Comparison of ENCODE assay signal across 18 cellular contexts in the genomic region with DNA sequence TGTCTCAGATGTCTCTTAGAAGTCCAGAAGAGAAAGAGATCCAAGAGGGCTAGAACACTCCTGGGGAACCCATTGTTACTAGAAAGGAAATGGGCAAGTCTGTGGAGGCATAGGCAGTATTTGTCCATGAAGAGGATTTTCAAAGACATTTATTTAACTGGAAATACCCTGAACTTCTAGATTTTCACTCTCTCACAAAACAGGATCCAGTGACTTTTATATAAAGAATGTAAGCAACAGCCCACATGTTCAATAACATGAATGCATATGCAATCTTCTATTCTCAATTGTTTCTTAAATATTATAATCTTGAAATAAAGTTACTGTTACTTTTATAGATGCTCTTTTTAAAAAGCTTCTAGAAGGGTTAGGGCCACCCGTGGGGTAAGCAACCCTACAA. TPM values are rescaled to one million over a fixed set of nuclear protein-coding genes. Genes with fewer than 3 reads are reported as not detected.
DNase-seq lines count a peak whose midpoint lies in the region; ATAC-seq and TF ChIP-seq lines count a peak whose summit lies in the region.
"Had no signal": no experiment of that assay in that cellular context is flagged by ENCODE, and none has a peak within 500 bp of the region (broad histone marks: within the 10 kb centered on the region; RNA-seq: fewer than 3 reads in every experiment).

No MANE protein-coding gene starts in this region.

- no peaks in the 10 kb centered on the region for H3K79me2 ChIP-seq in GM23338 (replicated peaks; ENCODE audit: insufficient read depth)

- H3K9me3 Mint-ChIP-seq in GM23338: no peaks in the 10 kb centered on the region
- H3K9me3 Mint-ChIP-seq: HFFc6, IgD-negative memory B cell had no signal

- H3K27me3 ChIP-seq in GM23338 (ENCODE audit: insufficient read depth): no peaks in the 10 kb centered on the region
- H3K27me3 ChIP-seq: BLaER1 had no signal

- H3K4me1 Mint-ChIP-seq in GM23338: peaks cover 17% of the 10 kb centered on the region
- H3K4me1 Mint-ChIP-seq: CD14-positive monocyte; CD4-positive, alpha-beta memory T cell had no signal

- peaks cover 6% of the 10 kb centered on the region; the same call in 1 of the 2 replicates for H3K4me1 ChIP-seq in GM23338 (ENCODE audit: insufficient read depth)
- H3K4me1 ChIP-seq: BLaER1 had no signal

- H3K36me3 ChIP-seq in GM23338 (ENCODE audit: insufficient read depth): no peaks in the 10 kb centered on the region
- H3K36me3 ChIP-seq: BLaER1 had no signal

- no peaks in the 10 kb centered on the region for H4K20me1 ChIP-seq in GM23338 (replicated peaks; ENCODE audit: insufficient read depth)
- H4K20me1 ChIP-seq: BLaER1 had no signal

- H2AFZ ChIP-seq in GM23338: no peak overlapping the region

- no peaks in the 10 kb centered on the region for H3K9me2 ChIP-seq in GM23338 (ENCODE audit: insufficient read depth)

- no peak overlapping the region for H3K4me3 Mint-ChIP-seq in GM23338
- H3K4me3 Mint-ChIP-seq: CD14-positive monocyte; CD4-positive, alpha-beta memory T cell; HFFc6; IgD-negative memory B cell had no signal

- H3K27ac Mint-ChIP-seq in GM23338: no peak overlapping the region
- H3K27ac Mint-ChIP-seq: CD14-positive monocyte; CD4-positive, alpha-beta memory T cell; HFFc6; IgD-negative memory B cell had no signal

- no peaks in the 10 kb centered on the region for H3K36me3 Mint-ChIP-seq in GM23338 (ENCODE audit: low read depth)
- H3K36me3 Mint-ChIP-seq: CD14-positive monocyte; CD4-positive, alpha-beta memory T cell; IgD-negative memory B cell had no signal

- no peak overlapping the region for H3K4me2 ChIP-seq in GM23338
- H3K4me2 ChIP-seq: BLaER1 had no signal

- H3K27me3 Mint-ChIP-seq in GM23338 (ENCODE audit: insufficient read depth, low read depth, poor library complexity): no peaks in the 10 kb centered on the region
- H3K27me3 Mint-ChIP-seq: IgD-negative memory B cell had no signal

- H3F3A ChIP-seq in GM23338 (replicated peaks; ENCODE audit: low read depth): no peaks in the 10 kb centered on the region

- DNase-seq in GM03348 (ENCODE audit: low spot score) (peak; percentile 18), astrocyte of the spinal cord (ENCODE audit: low read depth, low spot score) (peak; percentile 18), fibroblast of the aortic adventitia (ENCODE audit: low read depth) (peak; percentile 17), GM23338 (ENCODE audit: low spot score) (no peak), superior temporal gyrus (ENCODE audit: extremely low spot score) (no peak)
- DNase-seq: Calu3; CD4-positive, alpha-beta memory T cell; DMS79 treated with DMSO at 0.1 percent for 48 hours; H7; HFFc6; Karpas-422; KBM-7 had no signal

- H3K4me3 ChIP-seq in astrocyte of the spinal cord (ENCODE audit: low read depth, low read length): no peak overlapping the region
- no peak overlapping the region for H3K4me3 ChIP-seq in fibroblast of the aortic adventitia (ENCODE audit: low read depth, low read length)
- H3K4me3 ChIP-seq in GM23338: no peak overlapping the region
- H3K4me3 ChIP-seq: BLaER1 had no signal

- no peak overlapping the region for H3K27ac ChIP-seq in GM23338 (ENCODE audit: low read depth)
- H3K27ac ChIP-seq: BLaER1 had no signal

- ATAC-seq in GM18502 (IDR thresholded peaks at IDR 0.05; ENCODE audit: poor library complexity, unreplicated experiment): no peak
- ATAC-seq in GM18520 (IDR thresholded peaks at IDR 0.05; ENCODE audit: unreplicated experiment): no peak
- no peak for ATAC-seq in GM23338
- ATAC-seq: HCT116 had no signal

- TF ChIP-seq CTCF in astrocyte of the spinal cord (IDR thresholded peaks at IDR 0.05; ENCODE audit: low read depth, low read length) (no peak), fibroblast of the aortic adventitia (IDR thresholded peaks at IDR 0.05; ENCODE audit: insufficient read depth, low read length) (no peak), GM23338 (conservative IDR thresholded peaks at IDR 0.05; ENCODE audit: low read depth in 2 of 2) (no peak)

- in situ Hi-C loops in astrocyte of the spinal cord (cut with HindIII; ENCODE audit: low sequenced_read_pairs): no loop called here

TF ChIP-seq in GM23338, 12 proteins besides CTCF, POLR2A, EP300 and RAD21:
- TF ChIP-seq, protein P1, sequence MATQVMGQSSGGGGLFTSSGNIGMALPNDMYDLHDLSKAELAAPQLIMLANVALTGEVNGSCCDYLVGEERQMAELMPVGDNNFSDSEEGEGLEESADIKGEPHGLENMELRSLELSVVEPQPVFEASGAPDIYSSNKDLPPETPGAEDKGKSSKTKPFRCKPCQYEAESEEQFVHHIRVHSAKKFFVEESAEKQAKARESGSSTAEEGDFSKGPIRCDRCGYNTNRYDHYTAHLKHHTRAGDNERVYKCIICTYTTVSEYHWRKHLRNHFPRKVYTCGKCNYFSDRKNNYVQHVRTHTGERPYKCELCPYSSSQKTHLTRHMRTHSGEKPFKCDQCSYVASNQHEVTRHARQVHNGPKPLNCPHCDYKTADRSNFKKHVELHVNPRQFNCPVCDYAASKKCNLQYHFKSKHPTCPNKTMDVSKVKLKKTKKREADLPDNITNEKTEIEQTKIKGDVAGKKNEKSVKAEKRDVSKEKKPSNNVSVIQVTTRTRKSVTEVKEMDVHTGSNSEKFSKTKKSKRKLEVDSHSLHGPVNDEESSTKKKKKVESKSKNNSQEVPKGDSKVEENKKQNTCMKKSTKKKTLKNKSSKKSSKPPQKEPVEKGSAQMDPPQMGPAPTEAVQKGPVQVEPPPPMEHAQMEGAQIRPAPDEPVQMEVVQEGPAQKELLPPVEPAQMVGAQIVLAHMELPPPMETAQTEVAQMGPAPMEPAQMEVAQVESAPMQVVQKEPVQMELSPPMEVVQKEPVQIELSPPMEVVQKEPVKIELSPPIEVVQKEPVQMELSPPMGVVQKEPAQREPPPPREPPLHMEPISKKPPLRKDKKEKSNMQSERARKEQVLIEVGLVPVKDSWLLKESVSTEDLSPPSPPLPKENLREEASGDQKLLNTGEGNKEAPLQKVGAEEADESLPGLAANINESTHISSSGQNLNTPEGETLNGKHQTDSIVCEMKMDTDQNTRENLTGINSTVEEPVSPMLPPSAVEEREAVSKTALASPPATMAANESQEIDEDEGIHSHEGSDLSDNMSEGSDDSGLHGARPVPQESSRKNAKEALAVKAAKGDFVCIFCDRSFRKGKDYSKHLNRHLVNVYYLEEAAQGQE (IDR thresholded peaks at IDR 0.05; ENCODE audit: unreplicated experiment): no peak

RNA-seq across cellular contexts. Expression of gene TBX15, which starts 53.4 kb away (rescaled TPM):
- total RNA-seq in fibroblast of the aortic adventitia (ENCODE audit: low replicate concordance): 0.33 and 0.63 TPM in 2 replicates
- total RNA-seq in GM23338 (2014; rRNA removed; shearing (Covaris generic)): 0.21 TPM in 1 of 2 replicates, not detected in the other
- polyA plus RNA-seq in GM23338 (2016; fragmentation: Nextera tagmentation; extraction: Ambion mirVana): not detected in 2 replicates
- total RNA-seq: Calu3; CD4-positive, alpha-beta memory T cell had no signal
- polyA plus RNA-seq: CD14-positive monocyte, IgD-negative memory B cell had no signal

Comparison
In these comparisons a context has a peak if more than half of its experiments do, and no peak if none do; other contexts are left out.
1. DNase-seq: peak in GM03348 (single experiment), astrocyte of the spinal cord (single experiment) and fibroblast of the aortic adventitia (single experiment); none in GM23338 (single experiment) and superior temporal gyrus (single experiment).